In genomic region chr19:55387736-55388497, GRCh38 we compare ENCODE assay signal across 9 cellular contexts. TPM values are rescaled to one million over a fixed set of nuclear protein-coding genes. Genes with fewer than 3 reads are reported as not detected.
A peak's percentile ranks its signal among the peaks of the same experiment; 100 is the strongest.
DNase-seq lines count a peak whose midpoint lies in the region; ATAC-seq lines count a peak whose summit lies in the region.
"Had no signal": no experiment of that assay in that cellular context is flagged by ENCODE, and none has a peak within 500 bp of the region (broad histone marks: within the 10 kb centered on the region; RNA-seq: fewer than 3 reads in every experiment).

No MANE protein-coding gene starts in this region.

- H3K4me1 Mint-ChIP-seq in activated naive CD4-positive, alpha-beta T cell treated with anti-CD3 and anti-CD28 coated beads, Interleukin-2, amount 10 ng/mL, durations not matched to agents 7 days and 5 days, result peaks cover 61% of the 10 kb centered on the region
- H3K4me1 Mint-ChIP-seq in activated CD8-positive, alpha-beta T cell treated with anti-CD3 and anti-CD28 coated beads, Interleukin-2, amount 10 ng/mL, durations not matched to agents 7 days and 5 days (ENCODE audit: low read depth), result peaks cover 52% of the 10 kb centered on the region

- no peak for ATAC-seq in activated CD8-positive, alpha-beta T cell treated with anti-CD3 and anti-CD28 coated beads, Interleukin-2, amount 10 ng/mL, durations not matched to agents 7 days and 5 days
- ATAC-seq in HG03045 (IDR thresholded peaks at IDR 0.05; ENCODE audit: unreplicated experiment), result no peak

- peak overlapping the region; percentile 96 to 98 for H3K9ac ChIP-seq in stomach smooth muscle (ENCODE audit: low read length in 2 of 2)

- H3K9me3 ChIP-seq in iPS-18c (ENCODE audit: control insufficient read depth, insufficient read depth, low read length), result no peaks in the 10 kb centered on the region
- no peaks in the 10 kb centered on the region for H3K9me3 ChIP-seq in stomach smooth muscle (ENCODE audit: control insufficient read depth in 2 of 2, low read length in 2 of 2)
- H3K9me3 ChIP-seq: ovary had no signal

- H3K4me3 ChIP-seq in iPS-18c (ENCODE audit: insufficient read depth, low read depth, low read length) (peak overlapping the region; percentile 88), stomach smooth muscle (ENCODE audit: low read length in 2 of 2) (peak overlapping the region; percentile 99)

- no peaks in the 10 kb centered on the region for H3K9me3 Mint-ChIP-seq in activated naive CD4-positive, alpha-beta T cell treated with anti-CD3 and anti-CD28 coated beads, Interleukin-2, amount 10 ng/mL, durations not matched to agents 7 days and 5 days
- H3K9me3 Mint-ChIP-seq in activated CD8-positive, alpha-beta T cell treated with anti-CD3 and anti-CD28 coated beads, Interleukin-2, amount 10 ng/mL, durations not matched to agents 7 days and 5 days (ENCODE audit: insufficient read depth), result no peaks in the 10 kb centered on the region

- CTCF ChIA-PET in activated naive CD4-positive, alpha-beta T cell treated with anti-CD3 and anti-CD28 coated beads, Interleukin-2, amount 10 ng/mL, durations not matched to agents 7 days and 5 days (lab: Charles Lee), result interaction anchor here (1.3 to 1.6 kb wide), 2 partner anchors 9 to 116 kb away, joined by 3 to 4 read pairs; no protein-coding TSS in a partner anchor
- CTCF ChIA-PET in activated CD8-positive, alpha-beta T cell treated with anti-CD3 and anti-CD28 coated beads, Interleukin-2, amount 10 ng/mL, durations not matched to agents 7 days and 5 days (lab: Charles Lee), result interaction anchor here (1.4 kb wide), 1 partner anchor 128 kb away, joined by 5 read pairs; no protein-coding TSS in a partner anchor

- H3K4me1 ChIP-seq in stomach smooth muscle (ENCODE audit: control insufficient read depth, insufficient read depth, low read length), result peaks cover 61% of the 10 kb centered on the region

- no peak for DNase-seq in activated naive CD4-positive, alpha-beta T cell treated with anti-CD3 and anti-CD28 coated beads, Interleukin-2, amount 10 ng/mL, durations not matched to agents 7 days and 5 days
- DNase-seq in activated naive CD4-positive, alpha-beta T cell treated with anti-CD3 and anti-CD28 coated beads, Interleukin-2, amount 50 U/mL, for 16 hours, result no peak
- DNase-seq in activated CD8-positive, alpha-beta T cell treated with anti-CD3 and anti-CD28 coated beads, Interleukin-2, amount 10 ng/mL, durations not matched to agents 7 days and 5 days, result no peak
- no peak for DNase-seq in central memory CD4-positive, alpha-beta T cell
- no peak for DNase-seq in kidney tubule cell (ENCODE audit: low spot score)
- DNase-seq: ovary had no signal

- H3K27ac ChIP-seq in stomach smooth muscle (ENCODE audit: low read length), result no peak overlapping the region
- H3K27ac ChIP-seq: ovary had no signal

- no peaks in the 10 kb centered on the region for H3K27me3 ChIP-seq in stomach smooth muscle (ENCODE audit: control insufficient read depth in 1 of 2, insufficient read depth in 2 of 2, low read length in 2 of 2)
- H3K27me3 ChIP-seq: ovary had no signal

- POLR2A ChIA-PET in activated CD8-positive, alpha-beta T cell treated with anti-CD3 and anti-CD28 coated beads, Interleukin-2, amount 10 ng/mL, durations not matched to agents 7 days and 5 days (lab: Charles Lee), result interaction anchor here (0.8 to 14.2 kb wide), 5 partner anchors 15 to 129 kb away, joined by 3 to 213 read pairs (median 4); partner anchors contain the start of genes KMT5C, PPP6R1 and UBE2S

- peak overlapping the region; percentile 97 for H3K4me3 Mint-ChIP-seq in activated naive CD4-positive, alpha-beta T cell treated with anti-CD3 and anti-CD28 coated beads, Interleukin-2, amount 10 ng/mL, durations not matched to agents 7 days and 5 days
- H3K4me3 Mint-ChIP-seq in activated CD8-positive, alpha-beta T cell treated with anti-CD3 and anti-CD28 coated beads, Interleukin-2, amount 10 ng/mL, durations not matched to agents 7 days and 5 days, result peak overlapping the region; percentile 100

- H3K27me3 Mint-ChIP-seq in activated naive CD4-positive, alpha-beta T cell treated with anti-CD3 and anti-CD28 coated beads, Interleukin-2, amount 10 ng/mL, durations not matched to agents 7 days and 5 days, result no peaks in the 10 kb centered on the region
- H3K27me3 Mint-ChIP-seq in activated CD8-positive, alpha-beta T cell treated with anti-CD3 and anti-CD28 coated beads, Interleukin-2, amount 10 ng/mL, durations not matched to agents 7 days and 5 days (ENCODE audit: low read depth), result no peaks in the 10 kb centered on the region

- peaks cover 50% of the 10 kb centered on the region for H3K36me3 Mint-ChIP-seq in activated naive CD4-positive, alpha-beta T cell treated with anti-CD3 and anti-CD28 coated beads, Interleukin-2, amount 10 ng/mL, durations not matched to agents 7 days and 5 days
- H3K36me3 Mint-ChIP-seq in activated CD8-positive, alpha-beta T cell treated with anti-CD3 and anti-CD28 coated beads, Interleukin-2, amount 10 ng/mL, durations not matched to agents 7 days and 5 days (ENCODE audit: low read depth), result peaks cover 56% of the 10 kb centered on the region

- peaks cover 16 to 34% of the 10 kb centered on the region in 2 donors for H3K36me3 ChIP-seq in stomach smooth muscle (ENCODE audit: control insufficient read depth in 2 of 2, insufficient read depth in 2 of 2, low read length in 2 of 2)
- H3K36me3 ChIP-seq: ovary had no signal

- no peak overlapping the region for H3K27ac Mint-ChIP-seq in activated naive CD4-positive, alpha-beta T cell treated with anti-CD3 and anti-CD28 coated beads, Interleukin-2, amount 10 ng/mL, durations not matched to agents 7 days and 5 days
- H3K27ac Mint-ChIP-seq in activated CD8-positive, alpha-beta T cell treated with anti-CD3 and anti-CD28 coated beads, Interleukin-2, amount 10 ng/mL, durations not matched to agents 7 days and 5 days, result peak overlapping the region; percentile 99

RNA-seq across cellular contexts. Expression of gene RPL28, which starts 2.2 kb away (rescaled TPM):
- 1,000 to 10,000 TPM; 2,948 to 3,082 TPM for total RNA-seq in activated CD8-positive, alpha-beta T cell treated with anti-CD3 and anti-CD28 coated beads, Interleukin-2, amount 10 ng/mL, durations not matched to agents 7 days and 5 days

RNA-seq across cellular contexts. Expression of gene TMEM238, which starts 3.8 kb away (rescaled TPM):
- total RNA-seq in activated CD8-positive, alpha-beta T cell treated with anti-CD3 and anti-CD28 coated beads, Interleukin-2, amount 10 ng/mL, durations not matched to agents 7 days and 5 days, result 10 to 100 TPM; 23.6 to 26.7 TPM

RNA-seq across cellular contexts. Expression of gene TMEM190, which starts 11.3 kb away (rescaled TPM):
- total RNA-seq in activated CD8-positive, alpha-beta T cell treated with anti-CD3 and anti-CD28 coated beads, Interleukin-2, amount 10 ng/mL, durations not matched to agents 7 days and 5 days, result not detected

RNA-seq across cellular contexts. Expression of gene IL11, which starts 17.7 kb away (rescaled TPM):
- total RNA-seq in activated CD8-positive, alpha-beta T cell treated with anti-CD3 and anti-CD28 coated beads, Interleukin-2, amount 10 ng/mL, durations not matched to agents 7 days and 5 days, result under 1 TPM; 0.26 to 0.34 TPM

RNA-seq across cellular contexts. Expression of gene UBE2S, which starts 19.7 kb away (rescaled TPM):
- total RNA-seq in activated CD8-positive, alpha-beta T cell treated with anti-CD3 and anti-CD28 coated beads, Interleukin-2, amount 10 ng/mL, durations not matched to agents 7 days and 5 days, result 100 to 1,000 TPM; 333 to 353 TPM
